23 cellular contexts compared by ENCODE assay signal in genomic region chr2:187528042-187528441, GRCh38. TPM values are rescaled to one million over a fixed set of nuclear protein-coding genes. Genes with fewer than 3 reads are reported as not detected.
"Had no signal": no experiment of that assay in that cellular context is flagged by ENCODE, and none has a peak within 500 bp of the region (broad histone marks: within the 10 kb centered on the region; RNA-seq: fewer than 3 reads in every experiment).

No MANE protein-coding gene starts in this region.

- H3K36me3 ChIP-seq: adrenal gland, cardiac muscle cell, suprapubic skin, transverse colon had no signal

- H3K4me1 ChIP-seq: adrenal gland had no signal

- H3K27me3 Mint-ChIP-seq: activated B cell treated with CpG ODN at 0.5 μM for 24 hours; activated CD4-positive, alpha-beta memory T cell treated with anti-CD3 and anti-CD28 coated beads for 36 hours; effector memory CD8-positive, alpha-beta T cell; progenitor cell of endocrine pancreas had no signal

- H3K36me3 Mint-ChIP-seq: activated CD4-positive, alpha-beta memory T cell treated with anti-CD3 and anti-CD28 coated beads for 36 hours; activated naive CD4-positive, alpha-beta T cell treated with anti-CD3 and anti-CD28 coated beads, Interleukin-2, amount 50 U/mL, for 72 hours had no signal

- H3K4me3 ChIP-seq: adrenal gland, cardiac muscle cell, suprapubic skin, transverse colon had no signal

- H3K27me3 ChIP-seq: adrenal gland, cardiac muscle cell, foreskin keratinocyte, suprapubic skin, transverse colon had no signal

- DNase-seq: activated B cell treated with CpG ODN at 0.5 μM for 24 hours; activated CD4-positive, alpha-beta memory T cell treated with anti-CD3 and anti-CD28 coated beads for 36 hours; activated CD4-positive, alpha-beta T cell treated with anti-CD3 and anti-CD28 coated beads for 4 hours; activated gamma-delta T cell treated with Interleukin-2 at 50 U/mL for 16 hours; activated T-cell treated with anti-CD3 and anti-CD28 coated beads for 4 hours; adrenal gland; effector memory CD8-positive, alpha-beta T cell; foreskin keratinocyte; glutamatergic neuron; hippocampal formation; islet precursor cell; occipital lobe; stimulated activated CD4-positive, alpha-beta T cell treated with anti-CD3 and anti-CD28 coated beads, Interleukin-2, amount 100 ng/mL, for 24 hours; stimulated activated naive CD8-positive, alpha-beta T cell treated with anti-CD3 and anti-CD28 coated beads, Interleukin-15, Interleukin-2, amounts not matched to agents 100 U/mL and 50 U/mL, for 24 hours; transverse colon had no signal

- H3K4me3 Mint-ChIP-seq: activated B cell treated with CpG ODN at 0.5 μM for 24 hours; activated CD4-positive, alpha-beta memory T cell treated with anti-CD3 and anti-CD28 coated beads for 36 hours; activated T-helper 1 cell treated with anti-CD3 and anti-CD28 coated beads, Interleukin-12 subunit alpha, Interleukin-12 subunit beta, Interleukin-2, Interleukin-4 antibody, amounts not matched to agents 30 ng/mL and 10 ng/mL and 1 ng/mL, durations not matched to agents 14 hours and 24 hours and 36 hours; effector memory CD8-positive, alpha-beta T cell; mesothelial cell of epicardium; nephron; T-helper 2 cell treated with Interferon-gamma antibody and Interleukin-4, amounts not matched to agents 5 μg/mL and 100 μg/mL, for 36 hours had no signal

- H3K27ac Mint-ChIP-seq: activated B cell treated with CpG ODN at 0.5 μM for 24 hours; activated CD4-positive, alpha-beta memory T cell treated with anti-CD3 and anti-CD28 coated beads for 36 hours; activated naive CD4-positive, alpha-beta T cell treated with anti-CD3 and anti-CD28 coated beads, Interleukin-2, amount 50 U/mL, for 72 hours; activated T-helper 1 cell treated with anti-CD3 and anti-CD28 coated beads, Interleukin-12 subunit alpha, Interleukin-12 subunit beta, Interleukin-2, Interleukin-4 antibody, amounts not matched to agents 30 ng/mL and 10 ng/mL and 1 ng/mL, durations not matched to agents 14 hours and 24 hours and 36 hours; effector memory CD8-positive, alpha-beta T cell; nephron; progenitor cell of endocrine pancreas; T-helper 2 cell treated with Interferon-gamma antibody and Interleukin-4, amounts not matched to agents 5 μg/mL and 100 μg/mL, for 36 hours had no signal

- H3K27ac ChIP-seq: adrenal gland, cardiac muscle cell, foreskin keratinocyte, suprapubic skin, transverse colon had no signal

- H3K4me1 Mint-ChIP-seq: activated B cell treated with CpG ODN at 0.5 μM for 24 hours had no signal

- H3K9me3 ChIP-seq: adrenal gland, suprapubic skin, transverse colon had no signal

- ATAC-seq: activated naive CD4-positive, alpha-beta T cell treated with anti-CD3 and anti-CD28 coated beads, Interleukin-2, amount 50 U/mL, for 72 hours; effector memory CD8-positive, alpha-beta T cell; foreskin keratinocyte; stimulated activated naive CD8-positive, alpha-beta T cell treated with anti-CD3 and anti-CD28 coated beads, Interleukin-15, Interleukin-2, amounts not matched to agents 100 U/mL and 50 U/mL, for 24 hours had no signal

- H3K9me3 Mint-ChIP-seq: activated B cell treated with CpG ODN at 0.5 μM for 24 hours; activated CD4-positive, alpha-beta memory T cell treated with anti-CD3 and anti-CD28 coated beads for 36 hours; activated naive CD4-positive, alpha-beta T cell treated with anti-CD3 and anti-CD28 coated beads, Interleukin-2, amount 50 U/mL, for 72 hours; activated T-helper 1 cell treated with anti-CD3 and anti-CD28 coated beads, Interleukin-12 subunit alpha, Interleukin-12 subunit beta, Interleukin-2, Interleukin-4 antibody, amounts not matched to agents 30 ng/mL and 10 ng/mL and 1 ng/mL, durations not matched to agents 14 hours and 24 hours and 36 hours; effector memory CD8-positive, alpha-beta T cell; nephron; T-helper 2 cell treated with Interferon-gamma antibody and Interleukin-4, amounts not matched to agents 5 μg/mL and 100 μg/mL, for 36 hours had no signal

RNA-seq across cellular contexts. Expression of gene TFPI, which starts 26.2 kb away (rescaled TPM):
- total RNA-seq: activated B cell treated with CpG ODN at 0.5 μM for 24 hours; activated CD4-positive, alpha-beta memory T cell treated with anti-CD3 and anti-CD28 coated beads for 36 hours had no signal
